15 cellular contexts compared by ENCODE assay signal in the genomic region with DNA sequence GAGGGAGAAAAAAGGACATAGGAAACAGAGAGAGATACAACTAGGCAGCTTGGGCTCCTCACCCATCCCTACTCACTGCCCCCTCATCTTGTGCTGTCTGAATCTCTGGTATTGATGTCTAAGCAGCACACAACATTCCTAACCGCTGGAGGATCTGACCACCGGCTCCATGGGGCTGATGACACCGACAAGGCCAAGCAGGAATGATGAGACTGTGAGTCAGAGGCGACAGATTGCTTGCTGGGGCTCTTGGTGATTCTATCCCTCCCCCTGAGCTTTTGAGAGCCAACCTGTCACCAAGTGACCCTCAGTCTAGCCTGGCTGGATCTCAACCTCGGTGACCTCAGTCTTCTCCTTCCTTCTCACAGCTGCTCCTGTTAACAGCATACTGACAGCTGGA. TPM values are rescaled to one million over a fixed set of nuclear protein-coding genes. Genes with fewer than 3 reads are reported as not detected.
DNase-seq lines count a peak whose midpoint lies in the region; TF ChIP-seq lines count a peak whose summit lies in the region.
"Had no signal": no experiment of that assay in that cellular context is flagged by ENCODE, and none has a peak within 500 bp of the region (broad histone marks: within the 10 kb centered on the region; RNA-seq: fewer than 3 reads in every experiment).

No MANE protein-coding gene starts in this region.

- H3K36me3 ChIP-seq in H7 (replicated peaks; ENCODE audit: control insufficient read depth, insufficient read depth, low read length) = no peaks in the 10 kb centered on the region
- H3K36me3 ChIP-seq in stomach = no peaks in the 10 kb centered on the region
- H3K36me3 ChIP-seq: right atrium auricular region had no signal

- H3K27ac ChIP-seq in stomach = no peak overlapping the region
- H3K27ac ChIP-seq: KMS-11, right atrium auricular region had no signal

- TF ChIP-seq EP300 in stomach (IDR thresholded peaks at IDR 0.05) = no peak

- peaks cover 0 to 5% (median 2%) of the 10 kb centered on the region in 4 donors for H3K9me3 ChIP-seq in stomach

- TF ChIP-seq CTCF in choroid plexus epithelial cell (conservative IDR thresholded peaks at IDR 0.05; ENCODE audit: low read depth, low read length) (no peak), stomach (IDR thresholded peaks at IDR 0.05) (no peak), GM10266 (IDR thresholded peaks at IDR 0.05; ENCODE audit: control insufficient read depth, insufficient read depth, low read depth, missing control alignments) (no peak)

- TF ChIP-seq POLR2A in stomach (IDR thresholded peaks at IDR 0.05) = no peak

- DNase-seq in EL = peak; percentile 93
- peak; percentile 21 for DNase-seq in NCI-H69 (lab: John Stamatoyannopoulos, UW)
- peak; percentile 72 for DNase-seq in choroid plexus epithelial cell (ENCODE audit: low read depth)
- peak; percentile 95 for DNase-seq in myocyte (ENCODE audit: low read depth)
- DNase-seq in nucleus accumbens (lab: John Stamatoyannopoulos, UW) = no peak
- DNase-seq in H7 = no peak
- no peak for DNase-seq in stomach
- DNase-seq in GM10266 (ENCODE audit: extremely low spot score) = no peak
- DNase-seq: activated CD8-positive, alpha-beta T cell treated with anti-CD3 and anti-CD28 coated beads for 36 hours; CD4-positive, alpha-beta memory T cell; central memory CD4-positive, alpha-beta T cell; NCI-H187 treated with DMSO at 0.1 percent for 48 hours had no signal

- intact Hi-C loops in stomach (cut with DNase I; ENCODE audit: low total_unique reads) = no loop called here

- 57 to 73% (median 65%) methylated on average over 4 to 5 of the region's 5 CpGs for WGBS in stomach, 5 donors

- H3K4me1 ChIP-seq in stomach = peaks cover 0 to 13% (median 0%) of the 10 kb centered on the region in 4 donors
- H3K4me1 ChIP-seq: right atrium auricular region had no signal

- H3K4me3 ChIP-seq in choroid plexus epithelial cell (ENCODE audit: low read depth, low read length) (no peak overlapping the region), H7 (ENCODE audit: insufficient read depth, low read depth, low read length) (no peak overlapping the region), stomach (no peak overlapping the region)
- H3K4me3 ChIP-seq: right atrium auricular region had no signal

- H3K27me3 ChIP-seq in H7 (ENCODE audit: control insufficient read depth, insufficient read depth, low read length) = no peaks in the 10 kb centered on the region
- H3K27me3 ChIP-seq in stomach = peaks cover 0 to 18% (median 0%) of the 10 kb centered on the region in 3 donors
- H3K27me3 ChIP-seq: right atrium auricular region had no signal

RNA-seq across cellular contexts. Expression of gene PAMR1, which starts 13.8 kb away (rescaled TPM):
- total RNA-seq in myocyte (1.2 and 3.8 TPM in 2 replicates), stomach (10 to 100 TPM in 1 of 5 donors, 1 to 10 TPM in 1, under 1 TPM in 2, not detected in 1; under 0.01 to 26.8 (median 2.0) TPM)
- 2.7 TPM for polyA plus RNA-seq in myocyte (2012)
- 3.2 and 3.9 TPM in 2 replicates for total RNA-seq in H7 (2014; rRNA removed; shearing (Covaris generic))
- 1 to 10 TPM in 1 of 3 donors, under 1 TPM in 2; 0.40 to 4.9 (median 0.56) TPM for polyA plus RNA-seq in stomach
- total RNA-seq: activated CD8-positive, alpha-beta T cell treated with anti-CD3 and anti-CD28 coated beads for 36 hours; CD4-positive, alpha-beta memory T cell; T-helper 2 cell treated with Interferon-gamma antibody and Interleukin-4, amounts not matched to agents 100 ng/mL and 5 ng/mL, for 36 hours had no signal
- polyA plus RNA-seq: CD4-positive, alpha-beta memory T cell had no signal

Comparison
In these comparisons a context has a peak if more than half of its experiments do, and no peak if none do; other contexts are left out.
1. DNase-seq: peak in EL (single experiment), NCI-H69 (single experiment), choroid plexus epithelial cell (single experiment) and myocyte (single experiment); none in nucleus accumbens (0 of 56), H7 (single experiment), stomach (single experiment) and GM10266 (single experiment).